8 cellular contexts compared by ENCODE assay signal in genomic region chr14:73886449-73887115, GRCh38. TPM values are rescaled to one million over a fixed set of nuclear protein-coding genes. Genes with fewer than 3 reads are reported as not detected.
DNase-seq lines count a peak whose midpoint lies in the region; ATAC-seq and TF ChIP-seq lines count a peak whose summit lies in the region.

ZNF410 (plus strand) TSS chr14:73886859; CDS start chr14:73892176, 5,317 bp downstream.

- peak within 1 kb of the TSS; percentile 99 for H3K27ac Mint-ChIP-seq in activated T-helper 17 cell treated with anti-CD3 and anti-CD28 coated beads, Interleukin-2, amount 50 U/mL, for 72 hours
- H3K27ac Mint-ChIP-seq in naive thymus-derived CD8-positive, alpha-beta T cell, result peak within 1 kb of the TSS; percentile 98 to 100 (median 99)

- no peaks in the 10 kb centered on the region for H3K9me3 ChIP-seq in fibroblast of lung (ENCODE audit: control insufficient read depth, insufficient read depth, low read depth, low read length)

- TF ChIP-seq CTCF in LNCaP clone FGC (IDR thresholded peaks at IDR 0.05; ENCODE audit: control insufficient read depth, extremely low read depth, insufficient read depth), result no peak
- TF ChIP-seq CTCF in RWPE1 (conservative IDR thresholded peaks at IDR 0.05; ENCODE audit: low read depth), result no peak
- no peak for TF ChIP-seq CTCF in fibroblast of lung (conservative IDR thresholded peaks at IDR 0.05 in 1 of 2, IDR thresholded peaks at IDR 0.05 in 1 of 2; ENCODE audit: low read depth in 1 of 2, low read length in 2 of 2)

- peak within 1 kb of the TSS; percentile 86 for H3K9ac ChIP-seq in fibroblast of lung (ENCODE audit: insufficient read depth, low read length)

- peak; percentile 99 for DNase-seq in Daoy (ENCODE audit: low read depth)
- peak; percentile 53 for DNase-seq in GOT3 (lab: John Stamatoyannopoulos, UW)
- peak; percentile 86 for DNase-seq in LNCaP clone FGC (ENCODE audit: low read depth)
- peak; percentile 95 for DNase-seq in RWPE1 (ENCODE audit: low spot score)
- peak; percentile 98 for DNase-seq in fibroblast of lung (ENCODE audit: low read depth in 2 of 2)
- DNase-seq in naive thymus-derived CD8-positive, alpha-beta T cell, result peak; percentile 75 to 91 (median 84)
- peak; percentile 75 to 84 (median 81) for DNase-seq in stimulated activated naive CD4-positive, alpha-beta T cell (lab: John Stamatoyannopoulos, UW)

- H3K4me1 ChIP-seq in fibroblast of lung (ENCODE audit: control insufficient read depth, extremely low read depth, insufficient read depth, low read length), result peaks cover 5% of the 10 kb centered on the region

- peaks cover 57% of the 10 kb centered on the region for H3K36me3 Mint-ChIP-seq in activated T-helper 17 cell treated with anti-CD3 and anti-CD28 coated beads, Interleukin-2, amount 50 U/mL, for 72 hours (ENCODE audit: low read depth)
- H3K36me3 Mint-ChIP-seq in naive thymus-derived CD8-positive, alpha-beta T cell, result peaks cover 0 to 10% (median 0%) of the 10 kb centered on the region in 3 donors

- H3K4me3 ChIP-seq in LNCaP clone FGC (ENCODE audit: low read depth, low read length) (peak within 1 kb of the TSS; percentile 95), fibroblast of lung (replicated peaks in 1 of 4; ENCODE audit: control extremely low read depth in 1 of 4, insufficient read depth in 1 of 4, low read depth in 3 of 4, low read length in 4 of 4) (peak within 1 kb of the TSS; percentile 62 to 97 (median 80))

- POLR2A ChIA-PET in RWPE1 (lab: Yijun Ruan, JAX; ENCODE audit: low non-redundant PET), result interaction anchor here (0.6 kb wide), 1 partner anchor 172 kb away, joined by 4 read pairs; no protein-coding TSS in a partner anchor
- POLR2A ChIA-PET in naive thymus-derived CD8-positive, alpha-beta T cell (lab: Charles Lee), result interaction anchor here (1.0 to 2.0 kb wide), 7 partner anchors 34 to 396 kb away, joined by 3 to 14 read pairs (median 4); partner anchors contain the start of genes ALDH6A1, BBOF1, COQ6 and ENTPD5

- no peaks in the 10 kb centered on the region for H4K20me1 ChIP-seq in fibroblast of lung (ENCODE audit: control insufficient read depth, extremely low read depth, insufficient read depth, low read length)

- H3K79me2 ChIP-seq in fibroblast of lung (ENCODE audit: control insufficient read depth, insufficient read depth, low read length), result peaks cover 57% of the 10 kb centered on the region

- H3K4me1 Mint-ChIP-seq in activated T-helper 17 cell treated with anti-CD3 and anti-CD28 coated beads, Interleukin-2, amount 50 U/mL, for 72 hours, result peaks cover 34% of the 10 kb centered on the region
- H3K4me1 Mint-ChIP-seq in naive thymus-derived CD8-positive, alpha-beta T cell, result peaks cover 22 to 56% (median 52%) of the 10 kb centered on the region in 4 donors

- H3K27ac ChIP-seq in RWPE1 (peak within 1 kb of the TSS; percentile 95), fibroblast of lung (ENCODE audit: insufficient read depth, low read length) (peak within 1 kb of the TSS; percentile 99)

- peak within 1 kb of the TSS; percentile 95 for H3K4me2 ChIP-seq in fibroblast of lung (ENCODE audit: extremely low read depth, insufficient read depth, low read length)

- ATAC-seq in activated T-helper 17 cell treated with anti-CD3 and anti-CD28 coated beads, Interleukin-2, amount 50 U/mL, for 72 hours (replicated peaks), result peak; percentile 99
- peak; percentile 97 for ATAC-seq in naive thymus-derived CD8-positive, alpha-beta T cell

- H3K4me3 Mint-ChIP-seq in activated T-helper 17 cell treated with anti-CD3 and anti-CD28 coated beads, Interleukin-2, amount 50 U/mL, for 72 hours, result peak within 1 kb of the TSS; percentile 92
- H3K4me3 Mint-ChIP-seq in naive thymus-derived CD8-positive, alpha-beta T cell, result peak within 1 kb of the TSS; percentile 94 to 99 (median 98)

- H3K27me3 Mint-ChIP-seq in activated T-helper 17 cell treated with anti-CD3 and anti-CD28 coated beads, Interleukin-2, amount 50 U/mL, for 72 hours, result no peaks in the 10 kb centered on the region
- H3K27me3 Mint-ChIP-seq in naive thymus-derived CD8-positive, alpha-beta T cell, result no peaks in the 10 kb centered on the region

- H3K36me3 ChIP-seq in fibroblast of lung (ENCODE audit: control insufficient read depth, insufficient read depth, low read length), result no peaks in the 10 kb centered on the region

- H3K9me3 Mint-ChIP-seq in activated T-helper 17 cell treated with anti-CD3 and anti-CD28 coated beads, Interleukin-2, amount 50 U/mL, for 72 hours, result no peaks in the 10 kb centered on the region
- H3K9me3 Mint-ChIP-seq in naive thymus-derived CD8-positive, alpha-beta T cell, result no peaks in the 10 kb centered on the region

- H2AFZ ChIP-seq in fibroblast of lung (ENCODE audit: low read length), result peak within 1 kb of the TSS; percentile 94

- CTCF ChIA-PET in RWPE1 (lab: Yijun Ruan, JAX), result interaction anchor here (1.1 kb wide), 1 partner anchor 158 kb away, joined by 5 read pairs; no protein-coding TSS in a partner anchor

- H3K27me3 ChIP-seq in fibroblast of lung (ENCODE audit: control insufficient read depth, insufficient read depth, low read length), result no peaks in the 10 kb centered on the region

RNA-seq across cellular contexts. Expression of gene ZNF410, which starts in this region (rescaled TPM):
- 119 and 142 TPM in 2 replicates for total RNA-seq in Daoy (2014; rRNA removed; shearing (Covaris generic))
- total RNA-seq in activated T-helper 17 cell treated with anti-CD3 and anti-CD28 coated beads, Interleukin-2, amount 50 U/mL, for 72 hours, result 10 to 100 TPM; 60.5 to 63.1 TPM
- total RNA-seq in fibroblast of lung, result 71.4 and 80.4 TPM in 2 replicates
- 45.7 and 46.5 TPM in 2 replicates for polyA plus RNA-seq in fibroblast of lung
- polyA plus RNA-seq in fibroblast of lung (2012), result 28.2 and 30.2 TPM in 2 replicates
- 36.3 and 53.6 TPM in 2 replicates for polyA minus RNA-seq in fibroblast of lung (ENCODE audit: low replicate concordance)
- total RNA-seq in naive thymus-derived CD8-positive, alpha-beta T cell, result 10 to 100 TPM; 50.6 to 56.9 TPM
- 10 to 100 TPM; 50.6 to 64.8 (median 50.8) TPM for polyA plus RNA-seq in naive thymus-derived CD8-positive, alpha-beta T cell

Comparison
In these comparisons a context has a peak if more than half of its experiments do, and no peak if none do; other contexts are left out.
1. Peak in every context shown above with its lines: DNase-seq, ATAC-seq, H3K4me3 ChIP-seq and H3K27ac ChIP-seq.